Comparison of ENCODE assay signal across 12 cellular contexts in the genomic region with DNA sequence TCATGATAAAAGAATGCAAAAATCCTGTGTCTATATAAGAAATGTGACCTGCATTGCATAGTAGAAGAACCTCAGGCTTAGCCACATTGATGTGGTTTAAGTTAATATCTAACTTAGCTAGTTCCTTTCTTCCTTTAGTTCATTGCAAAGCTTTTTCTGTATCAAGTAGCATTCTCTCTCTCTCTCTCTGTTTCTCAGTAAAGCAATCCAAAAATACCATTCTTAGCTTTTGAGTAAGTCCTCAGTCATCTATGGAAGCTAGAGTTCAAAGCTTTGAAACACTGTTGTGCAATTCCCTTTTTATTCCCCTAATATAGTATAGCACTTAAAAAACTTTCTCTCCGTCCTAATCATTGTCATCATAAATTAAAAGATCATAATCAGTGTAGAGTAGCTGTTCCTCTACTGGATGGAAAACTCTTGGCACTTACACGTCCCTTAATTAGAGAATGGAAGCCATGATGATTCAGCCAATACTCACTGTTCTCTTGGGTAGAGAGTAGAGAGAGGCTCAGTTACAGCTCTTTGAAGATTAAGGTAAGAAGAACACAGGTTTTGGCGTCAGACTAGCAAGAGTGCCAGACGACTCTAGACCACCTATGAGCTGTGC.
DNase-seq lines count a peak whose midpoint lies in the region; ATAC-seq, FAIRE-seq and TF ChIP-seq lines count a peak whose summit lies in the region.
"Had no signal": no experiment of that assay in that cellular context is flagged by ENCODE, and none has a peak within 500 bp of the region (broad histone marks: within the 10 kb centered on the region; RNA-seq: fewer than 3 reads in every experiment).

No MANE protein-coding gene starts in this region.

- H3K36me3 ChIP-seq in aorta (ENCODE audit: control insufficient read depth in 1 of 2, insufficient read depth in 2 of 2, low read length in 1 of 2): no peaks in the 10 kb centered on the region
- no peaks in the 10 kb centered on the region for H3K36me3 ChIP-seq in small intestine (ENCODE audit: control insufficient read depth in 2 of 2, insufficient read depth in 2 of 2, low read length in 2 of 2)
- H3K36me3 ChIP-seq: adrenal gland, SJCRH30 had no signal

- peak overlapping the region in 1 of 2 donors; percentile 33 for H3K27ac ChIP-seq in aorta (ENCODE audit: low read depth in 1 of 2, low read length in 2 of 2)
- H3K27ac ChIP-seq in RWPE1: no peak overlapping the region
- H3K27ac ChIP-seq in small intestine (ENCODE audit: low read depth in 1 of 2, low read length in 1 of 2): no peak overlapping the region
- H3K27ac ChIP-seq: adrenal gland, SJCRH30 had no signal

- intact Hi-C loops in aorta (cut with DNase I): loop anchor here in 1 of 2 donors (5.0 kb wide), 1 partner anchor 476 kb away; a partner anchor contains a TSS

- peaks cover 0 to 5% of the 10 kb centered on the region in 2 donors for H3K4me1 ChIP-seq in aorta (ENCODE audit: control insufficient read depth in 1 of 2, insufficient read depth in 2 of 2, low read length in 2 of 2)
- H3K4me1 ChIP-seq in small intestine (ENCODE audit: control insufficient read depth in 2 of 2, insufficient read depth in 1 of 2, low read depth in 1 of 2, low read length in 1 of 2): no peaks in the 10 kb centered on the region
- H3K4me1 ChIP-seq: adrenal gland had no signal

- peak; percentile 58 for DNase-seq in HS-5 (ENCODE audit: low read depth)
- DNase-seq in fibroblast of gingiva (ENCODE audit: low read depth): peak; percentile 90
- no peak for DNase-seq in aorta
- no peak for DNase-seq in RWPE1 (ENCODE audit: low spot score)
- DNase-seq in GM10266 (ENCODE audit: extremely low spot score): no peak
- no peak for DNase-seq in small intestine
- DNase-seq: activated CD4-positive, alpha-beta T cell treated with anti-CD3 and anti-CD28 coated beads, Interleukin-2, amount 10 ng/mL, durations not matched to agents 24 days and 14 days; adrenal gland; nephron progenitor cell; SJCRH30; stimulated activated CD4-positive, alpha-beta T cell treated with anti-CD3 and anti-CD28 coated beads, Interleukin-4, amount 100 ng/mL, for 4 hours had no signal

- CTCF ChIA-PET in RWPE1 (lab: Yijun Ruan, JAX): no interaction called here

- no peak for TF ChIP-seq CTCF in RWPE1 (conservative IDR thresholded peaks at IDR 0.05; ENCODE audit: low read depth)
- TF ChIP-seq CTCF in GM10266 (IDR thresholded peaks at IDR 0.05; ENCODE audit: control insufficient read depth, insufficient read depth, low read depth, missing control alignments): no peak

- POLR2A ChIA-PET in RWPE1 (lab: Yijun Ruan, JAX; ENCODE audit: low non-redundant PET): no interaction called here

- 51 to 58% methylated on average over 4 of the region's 4 CpGs for WGBS in aorta, 2 donors
- WGBS in small intestine, 3 donors: 49 to 70% (median 65%) methylated on average over 4 of the region's 4 CpGs

- H3K9me3 ChIP-seq in aorta (ENCODE audit: control insufficient read depth, low read length) (no peaks in the 10 kb centered on the region), small intestine (ENCODE audit: control insufficient read depth, low read depth) (no peaks in the 10 kb centered on the region)
- H3K9me3 ChIP-seq: adrenal gland, SJCRH30 had no signal

- H3K4me3 ChIP-seq in aorta (ENCODE audit: low read length in 2 of 2) (no peak overlapping the region), small intestine (ENCODE audit: low read depth in 1 of 2, low read length in 2 of 2) (no peak overlapping the region)
- H3K4me3 ChIP-seq: adrenal gland, SJCRH30 had no signal

- ATAC-seq in GM19438 (IDR thresholded peaks at IDR 0.05; ENCODE audit: low read depth, unreplicated experiment) (peak; percentile 85), aorta (ENCODE audit: low FRiP score) (peak; percentile 71)

- no peak for FAIRE-seq in small intestine (lab: Jason Lieb, UNC)

- H3K27me3 ChIP-seq in aorta (ENCODE audit: control insufficient read depth in 1 of 2, insufficient read depth in 2 of 2, low read length in 1 of 2) (no peaks in the 10 kb centered on the region), small intestine (ENCODE audit: control insufficient read depth in 2 of 2, insufficient read depth in 2 of 2, low read length in 2 of 2) (no peaks in the 10 kb centered on the region)
- H3K27me3 ChIP-seq: adrenal gland, SJCRH30 had no signal

Comparison
In these comparisons a context has a peak if more than half of its experiments do, and no peak if none do; other contexts are left out.
1. DNase-seq: peak in HS-5 (single experiment) and fibroblast of gingiva (single experiment); none in aorta (0 of 2), RWPE1 (single experiment), GM10266 (single experiment) and small intestine (single experiment).